In genomic region chr20:53713328-53714056, GRCh38 we compare ENCODE assay signal across 19 cellular contexts.
A peak's percentile ranks its signal among the peaks of the same experiment; 100 is the strongest.
DNase-seq lines count a peak whose midpoint lies in the region; ATAC-seq and TF ChIP-seq lines count a peak whose summit lies in the region.
"Had no signal": no experiment of that assay in that cellular context is flagged by ENCODE, and none has a peak within 500 bp of the region (broad histone marks: within the 10 kb centered on the region; RNA-seq: fewer than 3 reads in every experiment).

No MANE protein-coding gene starts in this region.

- peaks cover 0 to 4% of the 10 kb centered on the region in 2 donors for H3K27me3 Mint-ChIP-seq in natural killer cell treated with Interleukin-12 subunit alpha and Interleukin-12 subunit beta and Interleukin-15 and Interleukin-18, amount 100 ng/mL, for 72 hours
- H3K27me3 Mint-ChIP-seq in natural killer cell (ENCODE audit: low read depth in 2 of 2) (peaks cover 6% of the 10 kb centered on the region in 2 donors), endodermal cell (ENCODE audit: insufficient read depth) (no peaks in the 10 kb centered on the region), neural progenitor cell (ENCODE audit: insufficient read depth, low read depth) (peaks cover 6% of the 10 kb centered on the region)

- H3K27me3 ChIP-seq in endodermal cell (ENCODE audit: control insufficient read depth, insufficient read depth, low read length, poor library complexity, severe bottlenecking), result no peaks in the 10 kb centered on the region
- no peaks in the 10 kb centered on the region for H3K27me3 ChIP-seq in neural progenitor cell
- H3K27me3 ChIP-seq: MG63, Peyer's patch had no signal

- H3K9me3 ChIP-seq in endodermal cell (ENCODE audit: control insufficient read depth, low read length), result no peaks in the 10 kb centered on the region
- H3K9me3 ChIP-seq in neural progenitor cell (ENCODE audit: low read depth), result no peaks in the 10 kb centered on the region
- H3K9me3 ChIP-seq: MG63, Peyer's patch had no signal

- H3K36me3 Mint-ChIP-seq in natural killer cell treated with Interleukin-12 subunit alpha and Interleukin-12 subunit beta and Interleukin-15 and Interleukin-18, amount 100 ng/mL, for 72 hours, result no peaks in the 10 kb centered on the region
- H3K36me3 Mint-ChIP-seq in natural killer cell (no peaks in the 10 kb centered on the region), endodermal cell (ENCODE audit: low read depth) (no peaks in the 10 kb centered on the region), neural progenitor cell (no peaks in the 10 kb centered on the region)
- H3K36me3 Mint-ChIP-seq in stimulated activated effector memory CD8-positive, alpha-beta T cell treated with anti-CD3 and anti-CD28 coated beads, Interleukin-12 subunit alpha, Interleukin-12 subunit beta, amount 100 ng/mL, for 72 hours, result no peaks in the 10 kb centered on the region

- no peak overlapping the region for H3K27ac ChIP-seq in endodermal cell (ENCODE audit: low read depth, low read length)
- H3K27ac ChIP-seq in neural progenitor cell, result no peak overlapping the region
- H3K27ac ChIP-seq: HL-60, Peyer's patch had no signal

- WGBS in endodermal cell (ENCODE audit: insufficient coverage in 1 of 2, insufficient read length in 1 of 2), 2 experiments, result 90 to 93% methylated on average over 11 to 17 of the region's 17 CpGs

- H3K79me2 ChIP-seq in neural progenitor cell (ENCODE audit: low read depth), result no peaks in the 10 kb centered on the region

- H3K4me1 Mint-ChIP-seq in natural killer cell treated with Interleukin-12 subunit alpha and Interleukin-12 subunit beta and Interleukin-15 and Interleukin-18, amount 100 ng/mL, for 72 hours (ENCODE audit: low read depth in 2 of 2), result peaks cover 13 to 15% of the 10 kb centered on the region in 2 donors
- H3K4me1 Mint-ChIP-seq in natural killer cell (peaks cover 4 to 10% of the 10 kb centered on the region in 2 donors), endodermal cell (peaks cover 17% of the 10 kb centered on the region), neural progenitor cell (peaks cover 19% of the 10 kb centered on the region)
- peaks cover 11% of the 10 kb centered on the region for H3K4me1 Mint-ChIP-seq in stimulated activated effector memory CD8-positive, alpha-beta T cell treated with anti-CD3 and anti-CD28 coated beads, Interleukin-12 subunit alpha, Interleukin-12 subunit beta, amount 100 ng/mL, for 72 hours

- intact Hi-C loops in natural killer cell (cut with micrococcal nuclease), result no loop called here

- ATAC-seq in natural killer cell treated with Interleukin-12 subunit alpha and Interleukin-12 subunit beta and Interleukin-15 and Interleukin-18, amount 100 ng/mL, for 72 hours, result no peak
- no peak for ATAC-seq in natural killer cell
- no peak for ATAC-seq in GM21360 (IDR thresholded peaks at IDR 0.05; ENCODE audit: unreplicated experiment)
- no peak for ATAC-seq in stimulated activated effector memory CD8-positive, alpha-beta T cell treated with anti-CD3 and anti-CD28 coated beads, Interleukin-12 subunit alpha, Interleukin-12 subunit beta, amount 100 ng/mL, for 72 hours

- no peak overlapping the region for H3K4me2 ChIP-seq in neural progenitor cell

- H3K27ac Mint-ChIP-seq in natural killer cell treated with Interleukin-12 subunit alpha and Interleukin-12 subunit beta and Interleukin-15 and Interleukin-18, amount 100 ng/mL, for 72 hours, result peak overlapping the region; percentile 25 to 56
- H3K27ac Mint-ChIP-seq in natural killer cell, result no peak overlapping the region
- peak overlapping the region; percentile 74 for H3K27ac Mint-ChIP-seq in endodermal cell
- H3K27ac Mint-ChIP-seq in neural progenitor cell, result peak overlapping the region; percentile 53
- no peak overlapping the region for H3K27ac Mint-ChIP-seq in stimulated activated effector memory CD8-positive, alpha-beta T cell treated with anti-CD3 and anti-CD28 coated beads, Interleukin-12 subunit alpha, Interleukin-12 subunit beta, amount 100 ng/mL, for 72 hours

- H4K20me1 ChIP-seq in neural progenitor cell (ENCODE audit: low read depth), result no peaks in the 10 kb centered on the region

- no peaks in the 10 kb centered on the region for H3K36me3 ChIP-seq in endodermal cell (ENCODE audit: control insufficient read depth, insufficient read depth, low read length)
- H3K36me3 ChIP-seq in neural progenitor cell, result no peaks in the 10 kb centered on the region
- H3K36me3 ChIP-seq: MG63, Peyer's patch had no signal

- no peaks in the 10 kb centered on the region for H3K9me3 Mint-ChIP-seq in natural killer cell treated with Interleukin-12 subunit alpha and Interleukin-12 subunit beta and Interleukin-15 and Interleukin-18, amount 100 ng/mL, for 72 hours
- H3K9me3 Mint-ChIP-seq in natural killer cell, result no peaks in the 10 kb centered on the region
- no peaks in the 10 kb centered on the region for H3K9me3 Mint-ChIP-seq in endodermal cell
- no peaks in the 10 kb centered on the region for H3K9me3 Mint-ChIP-seq in neural progenitor cell
- H3K9me3 Mint-ChIP-seq in stimulated activated effector memory CD8-positive, alpha-beta T cell treated with anti-CD3 and anti-CD28 coated beads, Interleukin-12 subunit alpha, Interleukin-12 subunit beta, amount 100 ng/mL, for 72 hours, result no peaks in the 10 kb centered on the region

- no peak overlapping the region for H3K4me3 ChIP-seq in endodermal cell (ENCODE audit: low read length)
- H3K4me3 ChIP-seq in neural progenitor cell, result no peak overlapping the region
- H3K4me3 ChIP-seq: MG63, Peyer's patch had no signal

- H3K9ac ChIP-seq in endodermal cell (ENCODE audit: extremely low read depth, low read length, poor library complexity, severe bottlenecking) (no peak overlapping the region), neural progenitor cell (no peak overlapping the region)

- H3K4me1 ChIP-seq in endodermal cell (ENCODE audit: control insufficient read depth, insufficient read depth, low read length) (peaks cover 4% of the 10 kb centered on the region), neural progenitor cell (peaks cover 27% of the 10 kb centered on the region)
- H3K4me1 ChIP-seq: Peyer's patch had no signal

- TF ChIP-seq CTCF in natural killer cell (IDR thresholded peaks at IDR 0.05) (no peak), endodermal cell (conservative IDR thresholded peaks at IDR 0.05) (no peak), neural progenitor cell (IDR thresholded peaks at IDR 0.05) (no peak)

- H3K4me3 Mint-ChIP-seq in natural killer cell treated with Interleukin-12 subunit alpha and Interleukin-12 subunit beta and Interleukin-15 and Interleukin-18, amount 100 ng/mL, for 72 hours, result no peak overlapping the region
- no peak overlapping the region for H3K4me3 Mint-ChIP-seq in natural killer cell
- H3K4me3 Mint-ChIP-seq in endodermal cell, result no peak overlapping the region
- no peak overlapping the region for H3K4me3 Mint-ChIP-seq in neural progenitor cell
- H3K4me3 Mint-ChIP-seq in stimulated activated effector memory CD8-positive, alpha-beta T cell treated with anti-CD3 and anti-CD28 coated beads, Interleukin-12 subunit alpha, Interleukin-12 subunit beta, amount 100 ng/mL, for 72 hours, result no peak overlapping the region

- H3F3A ChIP-seq in neural progenitor cell (ENCODE audit: low read depth), result peaks cover 12% of the 10 kb centered on the region

- no peak for DNase-seq in natural killer cell treated with Interleukin-12 subunit alpha and Interleukin-12 subunit beta and Interleukin-15 and Interleukin-18, amount 100 ng/mL, for 72 hours (ENCODE audit: low spot score)
- DNase-seq in natural killer cell (no peak), endodermal cell (peak; percentile 83), neural progenitor cell (ENCODE audit: low spot score) (no peak), NCI-H187 (lab: John Stamatoyannopoulos, UW) (no peak), GM19238 (ENCODE audit: insufficient read length, low spot score) (no peak)
- DNase-seq in stimulated activated effector memory CD8-positive, alpha-beta T cell treated with anti-CD3 and anti-CD28 coated beads, Interleukin-12 subunit alpha, Interleukin-12 subunit beta, amount 100 ng/mL, for 72 hours (ENCODE audit: low spot score in 2 of 2), result no peak
- DNase-seq: 8988T, C1 segment of cervical spinal cord, COR-L47, MG63, NCI-H1092 treated with DMSO at 0.1 percent for 48 hours, NCI-H1694 treated with DMSO at 0.1 percent for 48 hours, NCI-H446 treated with DMSO at 0.1 percent for 48 hours, NCI-H748 treated with DMSO at 0.1 percent for 48 hours, Peyer's patch, SHP77 treated with DMSO at 0.1 percent for 48 hours had no signal

- no peak overlapping the region for H2AFZ ChIP-seq in neural progenitor cell (replicated peaks)

Comparison
In these comparisons a context has a peak if more than half of its experiments do, and no peak if none do; other contexts are left out.
1. H3K27ac Mint-ChIP-seq: peak in natural killer cell treated with Interleukin-12 subunit alpha and Interleukin-12 subunit beta and Interleukin-15 and Interleukin-18, amount 100 ng/mL, for 72 hours (2 of 2), endodermal cell (single experiment) and neural progenitor cell (single experiment); none in natural killer cell (0 of 2) and stimulated activated effector memory CD8-positive, alpha-beta T cell treated with anti-CD3 and anti-CD28 coated beads, Interleukin-12 subunit alpha, Interleukin-12 subunit beta, amount 100 ng/mL, for 72 hours (single experiment).